Comparison of ENCODE assay signal across 8 cellular contexts in the genomic region with DNA sequence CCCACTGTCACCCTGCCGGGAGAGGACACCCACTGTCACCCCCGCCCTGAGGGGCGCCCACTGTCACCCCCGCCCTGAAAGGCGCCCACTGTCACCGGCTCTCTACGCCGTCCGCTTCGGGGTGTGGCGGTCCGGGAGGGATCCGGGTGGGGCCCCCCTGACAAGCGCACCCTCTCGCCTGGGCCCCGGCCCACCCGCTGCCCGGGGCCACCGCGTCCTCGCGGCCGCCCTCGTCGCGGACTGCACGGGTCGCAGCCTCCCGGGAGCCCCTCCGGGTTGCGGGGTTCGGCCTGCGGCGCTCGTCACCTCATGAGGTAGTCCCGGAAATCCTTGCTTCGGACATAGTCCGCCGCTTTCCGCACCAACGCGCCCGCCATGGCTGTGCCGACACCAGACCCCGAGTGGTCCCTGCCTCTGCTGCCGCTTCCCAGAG. TPM values are rescaled to one million over a fixed set of nuclear protein-coding genes. Genes with fewer than 3 reads are reported as not detected.
DNase-seq lines count a peak whose midpoint lies in the region; ATAC-seq and TF ChIP-seq lines count a peak whose summit lies in the region.

No MANE protein-coding gene starts in this region.

- TF ChIP-seq CTCF in HEK293 (tag by site-specific recombination; IDR thresholded peaks at IDR 0.05) (no peak), gastroesophageal sphincter (IDR thresholded peaks at IDR 0.05) (peak in 1 of 4 experiments; percentile 8), sigmoid colon (IDR thresholded peaks at IDR 0.05) (no peak)

- intact Hi-C loops in sigmoid colon (cut with DNase I) = loop anchor here (2.0 to 10.0 kb wide), 5 partner anchors 174 to 574 kb away; a partner anchor contains a TSS

- peak in 1 of 2 donors; percentile 70 for TF ChIP-seq POLR2A in gastroesophageal sphincter (IDR thresholded peaks at IDR 0.05)
- TF ChIP-seq POLR2A in sigmoid colon (IDR thresholded peaks at IDR 0.05) = no peak

- no peak for DNase-seq in T-helper 17 cell
- peak; percentile 70 for DNase-seq in sigmoid colon
- no peak for DNase-seq in HT-29 (ENCODE audit: low spot score)
- no peak for DNase-seq in NCI-H2227 (lab: John Stamatoyannopoulos, UW; ENCODE audit: unreplicated experiment)
- no peak for DNase-seq in NCI-H1436 (lab: John Stamatoyannopoulos, UW)

- no peak overlapping the region for H3K27ac Mint-ChIP-seq in T-helper 17 cell

- no peaks in the 10 kb centered on the region for H3K36me3 Mint-ChIP-seq in T-helper 17 cell (ENCODE audit: low read depth)

- peaks cover 9% of the 10 kb centered on the region for H3K4me1 Mint-ChIP-seq in T-helper 17 cell

- peak overlapping the region; percentile 94 for H3K4me3 Mint-ChIP-seq in T-helper 17 cell

- H3K4me3 ChIP-seq in HEK293 (ENCODE audit: low read depth, low read length) (peak overlapping the region; percentile 82), gastroesophageal sphincter (peak overlapping the region; percentile 63 to 69), sigmoid colon (peak overlapping the region; percentile 57 to 98 (median 97))

- H3K9me3 ChIP-seq in ES-I3 (ENCODE audit: control insufficient read depth, insufficient read depth, low read length) (no peaks in the 10 kb centered on the region), HEK293 (ENCODE audit: control insufficient read depth, insufficient read depth, low read depth, low read length) (no peaks in the 10 kb centered on the region), T-helper 17 cell (ENCODE audit: control insufficient read depth, low read length, poor library complexity, severe bottlenecking) (no peaks in the 10 kb centered on the region), gastroesophageal sphincter (no peaks in the 10 kb centered on the region), sigmoid colon (no peaks in the 10 kb centered on the region)

- CTCF ChIA-PET in HEK293 (lab: Yijun Ruan, JAX) = no interaction called here

- WGBS in gastroesophageal sphincter (ENCODE audit: low coverage in 1 of 2), 2 donors = no CpG with 5 or more reads among the region's 46 CpGs
- 0% methylated on average over 46 of the region's 46 CpGs for WGBS in sigmoid colon, 2 donors

- POLR2A ChIA-PET in HEK293 (lab: Yijun Ruan, JAX) = no interaction called here

- H3K36me3 ChIP-seq in ES-I3 (ENCODE audit: insufficient read depth, low read length) (no peaks in the 10 kb centered on the region), HEK293 (ENCODE audit: control insufficient read depth in 2 of 2, insufficient read depth in 1 of 2, low read length in 2 of 2) (no peaks in the 10 kb centered on the region), gastroesophageal sphincter (no peaks in the 10 kb centered on the region), sigmoid colon (no peaks in the 10 kb centered on the region)

- H3K4me1 ChIP-seq in ES-I3 (ENCODE audit: insufficient read depth, low read length) (no peaks in the 10 kb centered on the region), HEK293 (ENCODE audit: control insufficient read depth, insufficient read depth, low read length) (0 out of 2 replicates have a peak, but pooled peaks cover 3% of the 10 kb centered on the region), gastroesophageal sphincter (peaks cover 0 to 37% (median 0%) of the 10 kb centered on the region in 3 donors), sigmoid colon (peaks cover 0 to 22% (median 11%) of the 10 kb centered on the region in 4 donors)

- H3K27me3 ChIP-seq in gastroesophageal sphincter = no peaks in the 10 kb centered on the region
- no peaks in the 10 kb centered on the region for H3K27me3 ChIP-seq in sigmoid colon

- no peaks in the 10 kb centered on the region for H3K27me3 Mint-ChIP-seq in T-helper 17 cell

- peak overlapping the region; percentile 94 for H3K9ac ChIP-seq in ES-I3 (ENCODE audit: low read depth, low read length)

- ATAC-seq in T-helper 17 cell (no peak), gastroesophageal sphincter (peak; percentile 16)

- H3K27ac ChIP-seq in HEK293 (ENCODE audit: extremely low read depth, low read depth, low read length) = peak overlapping the region; percentile 40; the same call in 1 of the 2 replicates
- H3K27ac ChIP-seq in gastroesophageal sphincter = peak overlapping the region; percentile 67 to 97 (median 94)
- peak overlapping the region; percentile 92 to 97 (median 95) for H3K27ac ChIP-seq in sigmoid colon

- TF ChIP-seq EP300 in gastroesophageal sphincter (IDR thresholded peaks at IDR 0.05) (no peak), sigmoid colon (IDR thresholded peaks at IDR 0.05) (no peak)

TF ChIP-seq in HEK293, 187 proteins besides CTCF, POLR2A, EP300 and RAD21 (continues in another document):
- TF ChIP-seq WT1 (tag by site-specific recombination; IDR thresholded peaks at IDR 0.05) = no peak
- no peak for TF ChIP-seq PRDM1 (tag by site-specific recombination; IDR thresholded peaks at IDR 0.05)
- TF ChIP-seq, protein P1, sequence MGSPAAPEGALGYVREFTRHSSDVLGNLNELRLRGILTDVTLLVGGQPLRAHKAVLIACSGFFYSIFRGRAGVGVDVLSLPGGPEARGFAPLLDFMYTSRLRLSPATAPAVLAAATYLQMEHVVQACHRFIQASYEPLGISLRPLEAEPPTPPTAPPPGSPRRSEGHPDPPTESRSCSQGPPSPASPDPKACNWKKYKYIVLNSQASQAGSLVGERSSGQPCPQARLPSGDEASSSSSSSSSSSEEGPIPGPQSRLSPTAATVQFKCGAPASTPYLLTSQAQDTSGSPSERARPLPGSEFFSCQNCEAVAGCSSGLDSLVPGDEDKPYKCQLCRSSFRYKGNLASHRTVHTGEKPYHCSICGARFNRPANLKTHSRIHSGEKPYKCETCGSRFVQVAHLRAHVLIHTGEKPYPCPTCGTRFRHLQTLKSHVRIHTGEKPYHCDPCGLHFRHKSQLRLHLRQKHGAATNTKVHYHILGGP (tag by site-specific recombination; IDR thresholded peaks at IDR 0.05) = no peak
- peak; percentile 35; the same call in 1 of the 2 replicates for TF ChIP-seq ZNF76 (tag by site-specific recombination; IDR thresholded peaks at IDR 0.05; ENCODE audit: borderline replicate concordance, low read depth)
- TF ChIP-seq ZNF623 (tag by site-specific recombination; IDR thresholded peaks at IDR 0.05) = no peak
- no peak; the same call in none of the 2 replicates for TF ChIP-seq EGR2 (tag by site-specific recombination; IDR thresholded peaks at IDR 0.05; ENCODE audit: low read depth)
- TF ChIP-seq ZNF248 (tag by site-specific recombination; IDR thresholded peaks at IDR 0.05) = no peak
- TF ChIP-seq BCL11A (tag by site-specific recombination; IDR thresholded peaks at IDR 0.05; ENCODE audit: low read depth) = no peak
- no peak for TF ChIP-seq ZNF776 (tag by site-specific recombination; IDR thresholded peaks at IDR 0.05; ENCODE audit: borderline replicate concordance)
- peak; percentile 48; the same call in 1 of the 2 replicates for TF ChIP-seq YY2 (tag by site-specific recombination; IDR thresholded peaks at IDR 0.05)
- peak; percentile 63 for TF ChIP-seq ZBTB20 (tag by site-specific recombination; IDR thresholded peaks at IDR 0.05)
- TF ChIP-seq ZXDB (tag by site-specific recombination; IDR thresholded peaks at IDR 0.05) = no peak
- TF ChIP-seq ZNF510 (tag by site-specific recombination; IDR thresholded peaks at IDR 0.05; ENCODE audit: insufficient replicate concordance) = no peak
- TF ChIP-seq, protein P2, sequence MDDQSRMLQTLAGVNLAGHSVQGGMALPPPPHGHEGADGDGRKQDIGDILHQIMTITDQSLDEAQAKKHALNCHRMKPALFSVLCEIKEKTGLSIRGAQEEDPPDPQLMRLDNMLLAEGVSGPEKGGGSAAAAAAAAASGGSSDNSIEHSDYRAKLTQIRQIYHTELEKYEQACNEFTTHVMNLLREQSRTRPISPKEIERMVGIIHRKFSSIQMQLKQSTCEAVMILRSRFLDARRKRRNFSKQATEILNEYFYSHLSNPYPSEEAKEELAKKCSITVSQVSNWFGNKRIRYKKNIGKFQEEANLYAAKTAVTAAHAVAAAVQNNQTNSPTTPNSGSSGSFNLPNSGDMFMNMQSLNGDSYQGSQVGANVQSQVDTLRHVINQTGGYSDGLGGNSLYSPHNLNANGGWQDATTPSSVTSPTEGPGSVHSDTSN (CRISPR knock-in tag; IDR thresholded peaks at IDR 0.05) = no peak
- TF ChIP-seq KLF7 (tag by site-specific recombination; IDR thresholded peaks at IDR 0.05; ENCODE audit: borderline replicate concordance) = no peak
- no peak for TF ChIP-seq FEZF1 (tag by site-specific recombination; IDR thresholded peaks at IDR 0.05)
- TF ChIP-seq ZNF777 (tag by site-specific recombination; IDR thresholded peaks at IDR 0.05; ENCODE audit: borderline replicate concordance) = no peak
- TF ChIP-seq, protein P3, sequence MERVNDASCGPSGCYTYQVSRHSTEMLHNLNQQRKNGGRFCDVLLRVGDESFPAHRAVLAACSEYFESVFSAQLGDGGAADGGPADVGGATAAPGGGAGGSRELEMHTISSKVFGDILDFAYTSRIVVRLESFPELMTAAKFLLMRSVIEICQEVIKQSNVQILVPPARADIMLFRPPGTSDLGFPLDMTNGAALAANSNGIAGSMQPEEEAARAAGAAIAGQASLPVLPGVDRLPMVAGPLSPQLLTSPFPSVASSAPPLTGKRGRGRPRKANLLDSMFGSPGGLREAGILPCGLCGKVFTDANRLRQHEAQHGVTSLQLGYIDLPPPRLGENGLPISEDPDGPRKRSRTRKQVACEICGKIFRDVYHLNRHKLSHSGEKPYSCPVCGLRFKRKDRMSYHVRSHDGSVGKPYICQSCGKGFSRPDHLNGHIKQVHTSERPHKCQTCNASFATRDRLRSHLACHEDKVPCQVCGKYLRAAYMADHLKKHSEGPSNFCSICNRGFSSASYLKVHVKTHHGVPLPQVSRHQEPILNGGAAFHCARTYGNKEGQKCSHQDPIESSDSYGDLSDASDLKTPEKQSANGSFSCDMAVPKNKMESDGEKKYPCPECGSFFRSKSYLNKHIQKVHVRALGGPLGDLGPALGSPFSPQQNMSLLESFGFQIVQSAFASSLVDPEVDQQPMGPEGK (tag by site-specific recombination; IDR thresholded peaks at IDR 0.05) = peak; percentile 33; the same call in 1 of the 2 replicates
- peak; percentile 49 for TF ChIP-seq GLIS1 (tag by site-specific recombination; IDR thresholded peaks at IDR 0.05)

RNA-seq across cellular contexts. Expression of a gene that starts 0.2 kb away (rescaled TPM):
- total RNA-seq in T-helper 17 cell (10 to 100 TPM; 21.6 to 22.1 TPM), gastroesophageal sphincter (10 to 100 TPM; 57.9 to 93.2 (median 72.8) TPM), sigmoid colon (10 to 100 TPM; 52.9 to 82.0 (median 78.3) TPM)
- polyA plus RNA-seq in sigmoid colon = 100 to 1,000 TPM; 116 to 310 (median 161) TPM
- total RNA-seq in HT-29 (2014; rRNA removed; shearing (Covaris generic)) = 35.0 and 41.3 TPM in 2 replicates

RNA-seq across cellular contexts. Expression of a gene that starts 40.2 kb away (rescaled TPM):
- total RNA-seq in T-helper 17 cell = 10 to 100 TPM; 10.9 to 12.3 TPM
- total RNA-seq in gastroesophageal sphincter = 10 to 100 TPM; 21.4 to 32.2 (median 26.1) TPM
- 10 to 100 TPM; 26.0 to 46.2 (median 37.6) TPM for total RNA-seq in sigmoid colon
- polyA plus RNA-seq in sigmoid colon = 10 to 100 TPM; 49.2 to 92.8 (median 58.3) TPM
- total RNA-seq in HT-29 (2014; rRNA removed; shearing (Covaris generic)) = 61.6 and 69.3 TPM in 2 replicates

Comparison
In these comparisons a context has a peak if more than half of its experiments do, and no peak if none do; other contexts are left out.
1. H3K27ac ChIP-seq: peak in every context shown above with its lines; median percentile 95 in sigmoid colon; 94 in gastroesophageal sphincter; 40 in HEK293.